In genomic region chr6:90044833-90045337, GRCh38 we compare ENCODE assay signal across 14 cellular contexts.
DNase-seq lines count a peak whose midpoint lies in the region; ATAC-seq lines count a peak whose summit lies in the region.
"Had no signal": no experiment of that assay in that cellular context is flagged by ENCODE, and none has a peak within 500 bp of the region (broad histone marks: within the 10 kb centered on the region; RNA-seq: fewer than 3 reads in every experiment).

No MANE protein-coding gene starts in this region.

- peaks cover 33% of the 10 kb centered on the region for H3K36me3 Mint-ChIP-seq in activated T-cell treated with anti-CD3 and anti-CD28 coated beads, Interleukin-2, amount 50 U/mL, for 4 hours (ENCODE audit: insufficient read depth)
- H3K36me3 Mint-ChIP-seq in T-helper 17 cell (ENCODE audit: low read depth) = no peaks in the 10 kb centered on the region

- DNase-seq in activated T-cell treated with anti-CD3 and anti-CD28 coated beads, Interleukin-2, amount 50 U/mL, for 4 hours = no peak
- DNase-seq in activated T-cell treated with anti-CD3 and anti-CD28 coated beads for 4 hours = no peak
- DNase-seq in T-helper 17 cell = no peak
- DNase-seq in fibroblast of peridontal ligament (ENCODE audit: extremely low read depth) = peak; percentile 56
- no peak for DNase-seq in stimulated activated naive CD8-positive, alpha-beta T cell treated with anti-CD3 and anti-CD28 coated beads, Interleukin-15, amount 100 ng/mL, for 72 hours
- DNase-seq in NCI-H2029 (lab: John Stamatoyannopoulos, UW) = no peak
- DNase-seq in NCI-H1436 treated with DMSO at 0.1 percent for 48 hours (lab: John Stamatoyannopoulos, UW) = no peak
- DNase-seq: central memory CD4-positive, alpha-beta T cell; NCI-H2227 treated with DMSO at 0.1 percent for 48 hours; SHP77 treated with DMSO at 0.1 percent for 48 hours; spleen; stimulated activated naive CD4-positive, alpha-beta T cell had no signal

- H3K4me3 Mint-ChIP-seq in activated T-cell treated with anti-CD3 and anti-CD28 coated beads, Interleukin-2, amount 50 U/mL, for 4 hours = no peak overlapping the region
- H3K4me3 Mint-ChIP-seq in T-helper 17 cell = no peak overlapping the region
- no peak overlapping the region for H3K4me3 Mint-ChIP-seq in stimulated activated naive CD8-positive, alpha-beta T cell treated with anti-CD3 and anti-CD28 coated beads, Interleukin-15, amount 100 ng/mL, for 72 hours
- H3K4me3 Mint-ChIP-seq: B cell had no signal

- H3K9me3 Mint-ChIP-seq in activated T-cell treated with anti-CD3 and anti-CD28 coated beads, Interleukin-2, amount 50 U/mL, for 4 hours = no peaks in the 10 kb centered on the region
- no peaks in the 10 kb centered on the region for H3K9me3 Mint-ChIP-seq in stimulated activated naive CD8-positive, alpha-beta T cell treated with anti-CD3 and anti-CD28 coated beads, Interleukin-15, amount 100 ng/mL, for 72 hours

- no peaks in the 10 kb centered on the region for H3K27me3 Mint-ChIP-seq in activated T-cell treated with anti-CD3 and anti-CD28 coated beads, Interleukin-2, amount 50 U/mL, for 4 hours (ENCODE audit: low read depth)
- no peaks in the 10 kb centered on the region for H3K27me3 Mint-ChIP-seq in T-helper 17 cell
- no peaks in the 10 kb centered on the region for H3K27me3 Mint-ChIP-seq in stimulated activated naive CD8-positive, alpha-beta T cell treated with anti-CD3 and anti-CD28 coated beads, Interleukin-15, amount 100 ng/mL, for 72 hours
- H3K27me3 Mint-ChIP-seq: B cell had no signal

- ATAC-seq in activated T-cell treated with anti-CD3 and anti-CD28 coated beads, Interleukin-2, amount 50 U/mL, for 4 hours = peak; percentile 46 to 63
- ATAC-seq in T-helper 17 cell (peak; percentile 20), GM19455 (IDR thresholded peaks at IDR 0.05; ENCODE audit: unreplicated experiment) (no peak)
- peak; percentile 50 for ATAC-seq in stimulated activated naive CD8-positive, alpha-beta T cell treated with anti-CD3 and anti-CD28 coated beads, Interleukin-15, amount 100 ng/mL, for 72 hours

- H3K4me1 Mint-ChIP-seq in activated T-cell treated with anti-CD3 and anti-CD28 coated beads, Interleukin-2, amount 50 U/mL, for 4 hours (ENCODE audit: low read depth) = peaks cover 41% of the 10 kb centered on the region
- H3K4me1 Mint-ChIP-seq in T-helper 17 cell = peaks cover 20% of the 10 kb centered on the region
- H3K4me1 Mint-ChIP-seq in stimulated activated naive CD8-positive, alpha-beta T cell treated with anti-CD3 and anti-CD28 coated beads, Interleukin-15, amount 100 ng/mL, for 72 hours = peaks cover 7% of the 10 kb centered on the region

- no peak overlapping the region for H3K27ac Mint-ChIP-seq in T-helper 17 cell
- H3K27ac Mint-ChIP-seq in stimulated activated naive CD8-positive, alpha-beta T cell treated with anti-CD3 and anti-CD28 coated beads, Interleukin-15, amount 100 ng/mL, for 72 hours = no peak overlapping the region
- H3K27ac Mint-ChIP-seq: B cell had no signal

- no peaks in the 10 kb centered on the region for H3K9me3 ChIP-seq in T-helper 17 cell (ENCODE audit: control insufficient read depth, low read length, poor library complexity, severe bottlenecking)
- H3K9me3 ChIP-seq: spleen had no signal
